ENCODE assay signal across 9 cellular contexts in the genomic region with DNA sequence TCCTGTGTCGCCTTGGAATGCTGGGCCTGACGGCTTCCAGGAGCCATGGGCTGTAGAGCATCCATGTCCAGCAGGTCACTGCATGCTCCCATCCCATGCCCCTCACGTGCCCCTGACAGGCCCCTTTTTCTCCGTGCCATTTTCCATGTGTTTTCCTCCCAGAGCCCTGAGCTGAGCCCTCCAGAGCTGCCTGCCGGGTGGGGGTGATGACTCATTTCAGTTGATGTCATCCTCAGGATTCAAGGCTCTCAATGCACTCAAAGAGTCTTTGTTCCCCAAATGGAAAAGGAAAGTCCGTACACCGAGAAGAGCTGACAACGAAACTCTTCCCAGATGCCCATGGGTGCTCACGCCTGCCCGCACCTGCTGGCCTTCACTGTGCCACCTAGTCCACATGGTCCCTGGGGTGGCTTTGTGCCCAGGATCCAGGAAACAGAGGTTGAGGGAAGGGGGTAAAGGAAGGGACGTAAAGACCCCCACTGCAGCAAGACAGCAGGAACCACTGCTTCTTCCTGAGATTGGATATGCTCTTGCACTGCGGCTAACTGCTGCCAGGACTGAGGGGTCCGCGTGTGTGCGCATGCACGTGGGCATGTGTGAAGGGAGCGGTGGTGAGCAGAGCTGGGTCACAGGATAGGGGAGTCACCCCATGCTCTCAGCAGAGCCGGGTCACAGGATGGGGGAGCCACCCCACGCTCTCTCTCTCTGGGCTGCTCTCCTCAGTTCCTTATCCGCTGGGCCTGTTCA. TPM values are rescaled to one million over a fixed set of nuclear protein-coding genes. Genes with fewer than 3 reads are reported as not detected.
DNase-seq lines count a peak whose midpoint lies in the region; ATAC-seq, FAIRE-seq and TF ChIP-seq lines count a peak whose summit lies in the region.
"Had no signal": no experiment of that assay in that cellular context is flagged by ENCODE, and none has a peak within 500 bp of the region (broad histone marks: within the 10 kb centered on the region; RNA-seq: fewer than 3 reads in every experiment).

No MANE protein-coding gene starts in this region.

- H3K4me3 ChIP-seq in HUES48 (ENCODE audit: low read depth, low read length) (no peak overlapping the region), astrocyte (ENCODE audit: insufficient read depth, low read depth, low read length) (no peak overlapping the region), subcutaneous abdominal adipose tissue (ENCODE audit: low read depth in 1 of 5, low read length in 5 of 5) (no peak overlapping the region)

- no peak for FAIRE-seq in astrocyte (lab: Jason Lieb, UNC)

- peak overlapping the region; percentile 59 for H3K27ac ChIP-seq in HUES48 (ENCODE audit: low read depth, low read length)
- peak overlapping the region; percentile 38 for H3K27ac ChIP-seq in astrocyte (ENCODE audit: low read depth, low read length)
- peak overlapping the region; percentile 82 for H3K27ac ChIP-seq in subcutaneous abdominal adipose tissue (ENCODE audit: low read depth, low read length)

- H3K27me3 ChIP-seq in HUES48 (ENCODE audit: control insufficient read depth, insufficient read depth, low read length): peaks cover 28% of the 10 kb centered on the region
- peaks cover 22% of the 10 kb centered on the region for H3K27me3 ChIP-seq in astrocyte (ENCODE audit: insufficient read depth, low read length)
- no peaks in the 10 kb centered on the region for H3K27me3 ChIP-seq in subcutaneous abdominal adipose tissue (ENCODE audit: control insufficient read depth in 5 of 5, insufficient read depth in 4 of 5, low read length in 5 of 5)

- TF ChIP-seq CTCF in astrocyte (IDR thresholded peaks at IDR 0.05; ENCODE audit: insufficient read depth, low read depth, low read length): no peak

- peak overlapping the region; percentile 85 for H3K27ac Mint-ChIP-seq in astrocyte (ENCODE audit: unreplicated experiment)
- no peak overlapping the region for H3K27ac Mint-ChIP-seq in stimulated activated memory B cell treated with anti-CD40 and anti-IgM and Interleukin-4, amounts not matched to agents 10 μg/mL and 1 μg/mL and 100 μg/mL, for 72 hours
- H3K27ac Mint-ChIP-seq in effector memory CD8-positive, alpha-beta T cell: no peak overlapping the region

- H3K79me2 ChIP-seq in astrocyte (ENCODE audit: insufficient read depth, low read length): no peaks in the 10 kb centered on the region

- H3K36me3 ChIP-seq in HUES48 (ENCODE audit: control insufficient read depth, insufficient read depth, low read length): no peaks in the 10 kb centered on the region
- H3K36me3 ChIP-seq in astrocyte (ENCODE audit: insufficient read depth, low read length): no peaks in the 10 kb centered on the region
- H3K36me3 ChIP-seq in subcutaneous abdominal adipose tissue (ENCODE audit: control insufficient read depth in 5 of 5, insufficient read depth in 5 of 5, low read length in 5 of 5): peaks cover 0 to 14% (median 3%) of the 10 kb centered on the region in 5 donors

- no peaks in the 10 kb centered on the region for H4K20me1 ChIP-seq in astrocyte (ENCODE audit: insufficient read depth, low read length)

- intact Hi-C loops in left ventricle myocardium superior (cut with micrococcal nuclease): no loop called here

- peak overlapping the region; percentile 18 for H3K4me3 Mint-ChIP-seq in astrocyte (ENCODE audit: unreplicated experiment)
- H3K4me3 Mint-ChIP-seq in stimulated activated memory B cell treated with anti-CD40 and anti-IgM and Interleukin-4, amounts not matched to agents 10 μg/mL and 1 μg/mL and 100 μg/mL, for 72 hours: no peak overlapping the region
- H3K4me3 Mint-ChIP-seq in effector memory CD8-positive, alpha-beta T cell: no peak overlapping the region

- H3K27me3 Mint-ChIP-seq in astrocyte (ENCODE audit: low read depth, unreplicated experiment): peaks cover 23% of the 10 kb centered on the region
- H3K27me3 Mint-ChIP-seq in stimulated activated memory B cell treated with anti-CD40 and anti-IgM and Interleukin-4, amounts not matched to agents 10 μg/mL and 1 μg/mL and 100 μg/mL, for 72 hours: peaks cover 20% of the 10 kb centered on the region
- H3K27me3 Mint-ChIP-seq in effector memory CD8-positive, alpha-beta T cell: peaks cover 13 to 28% of the 10 kb centered on the region in 2 donors

- peaks cover 2% of the 10 kb centered on the region for H3K9me3 Mint-ChIP-seq in astrocyte (ENCODE audit: unreplicated experiment)
- H3K9me3 Mint-ChIP-seq in stimulated activated memory B cell treated with anti-CD40 and anti-IgM and Interleukin-4, amounts not matched to agents 10 μg/mL and 1 μg/mL and 100 μg/mL, for 72 hours: no peaks in the 10 kb centered on the region
- H3K9me3 Mint-ChIP-seq in effector memory CD8-positive, alpha-beta T cell: no peaks in the 10 kb centered on the region

- H3K9ac ChIP-seq in HUES48 (ENCODE audit: low read depth, low read length) (no peak overlapping the region), astrocyte (ENCODE audit: low read length) (peak overlapping the region; percentile 47), subcutaneous abdominal adipose tissue (ENCODE audit: low read length in 5 of 5) (peak overlapping the region in 1 of 5 donors; percentile 1)

- DNase-seq in astrocyte (ENCODE audit: low read depth) (peak; percentile 66), left ventricle myocardium superior (peak; percentile 53), UCSD-AML1 (lab: John Stamatoyannopoulos, UW; ENCODE audit: unreplicated experiment) (no peak)
- DNase-seq in effector memory CD8-positive, alpha-beta T cell: no peak
- DNase-seq: NK-92 treated with Interleukin-12 subunit alpha and Interleukin-12 subunit beta, amount 100 ng/mL, for 24 hours had no signal

- peaks cover 2% of the 10 kb centered on the region for H3K36me3 Mint-ChIP-seq in astrocyte (ENCODE audit: low read depth, unreplicated experiment)
- H3K36me3 Mint-ChIP-seq in stimulated activated memory B cell treated with anti-CD40 and anti-IgM and Interleukin-4, amounts not matched to agents 10 μg/mL and 1 μg/mL and 100 μg/mL, for 72 hours: no peaks in the 10 kb centered on the region
- H3K36me3 Mint-ChIP-seq in effector memory CD8-positive, alpha-beta T cell (ENCODE audit: insufficient read depth): no peaks in the 10 kb centered on the region

- ATAC-seq in left ventricle myocardium superior (peak; percentile 33), GM21737 (IDR thresholded peaks at IDR 0.05; ENCODE audit: unreplicated experiment) (no peak)
- ATAC-seq in stimulated activated memory B cell treated with anti-CD40 and anti-IgM and Interleukin-4, amounts not matched to agents 10 μg/mL and 1 μg/mL and 100 μg/mL, for 72 hours: no peak
- no peak for ATAC-seq in effector memory CD8-positive, alpha-beta T cell (replicated peaks)

- peaks cover 29% of the 10 kb centered on the region for H3K4me1 Mint-ChIP-seq in astrocyte (ENCODE audit: low read depth, unreplicated experiment)
- peaks cover 8% of the 10 kb centered on the region for H3K4me1 Mint-ChIP-seq in stimulated activated memory B cell treated with anti-CD40 and anti-IgM and Interleukin-4, amounts not matched to agents 10 μg/mL and 1 μg/mL and 100 μg/mL, for 72 hours
- peaks cover 0 to 8% of the 10 kb centered on the region in 2 donors for H3K4me1 Mint-ChIP-seq in effector memory CD8-positive, alpha-beta T cell (ENCODE audit: low read depth in 2 of 2)

- H2AFZ ChIP-seq in astrocyte (ENCODE audit: low read depth, low read length): peak overlapping the region; percentile 73

- H3K9me3 ChIP-seq in HUES48 (ENCODE audit: control insufficient read depth, insufficient read depth, low read length) (no peaks in the 10 kb centered on the region), astrocyte (ENCODE audit: insufficient read depth, low read depth, low read length) (no peaks in the 10 kb centered on the region), subcutaneous abdominal adipose tissue (ENCODE audit: control insufficient read depth in 5 of 5, low read length in 5 of 5) (peaks cover 0 to 3% (median 0%) of the 10 kb centered on the region in 5 donors)

- H3K4me1 ChIP-seq in HUES48 (ENCODE audit: control insufficient read depth, insufficient read depth, low read length) (peaks cover 23% of the 10 kb centered on the region), astrocyte (ENCODE audit: insufficient read depth, low read length) (peaks cover 13% of the 10 kb centered on the region), subcutaneous abdominal adipose tissue (ENCODE audit: control insufficient read depth in 5 of 5, insufficient read depth in 5 of 5, low read length in 5 of 5) (peaks cover 33 to 85% (median 76%) of the 10 kb centered on the region in 5 donors)

- H3K4me2 ChIP-seq in astrocyte (ENCODE audit: low read length): peak overlapping the region; percentile 77

RNA-seq across cellular contexts. Expression of a gene that starts 27.6 kb away (rescaled TPM):
- 5.6 and 11.7 TPM in 2 replicates for total RNA-seq in astrocyte
- total RNA-seq in left ventricle myocardium superior: 47.2 TPM

Comparison
In these comparisons a context has a peak if more than half of its experiments do, and no peak if none do; other contexts are left out.
1. DNase-seq: peak in astrocyte (single experiment) and left ventricle myocardium superior (single experiment); none in UCSD-AML1 (single experiment) and effector memory CD8-positive, alpha-beta T cell (0 of 3).
2. Peak in every context shown above with its lines, with median percentiles within 50 percentile points of each other: H3K27ac ChIP-seq.